35 cellular contexts compared by ENCODE assay signal in genomic region chr14:61759878-61760277, GRCh38. TPM values are rescaled to one million over a fixed set of nuclear protein-coding genes. Genes with fewer than 3 reads are reported as not detected.
"Had no signal": no experiment of that assay in that cellular context is flagged by ENCODE, and none has a peak within 500 bp of the region (broad histone marks: within the 10 kb centered on the region; RNA-seq: fewer than 3 reads in every experiment).

No MANE protein-coding gene starts in this region.

- H3K27me3 Mint-ChIP-seq: activated CD4-positive, alpha-beta memory T cell treated with anti-CD3 and anti-CD28 coated beads for 36 hours; activated CD4-positive, alpha-beta T cell treated with anti-CD3 and anti-CD28 coated beads, Interleukin-2, amount 10 ng/mL, durations not matched to agents 24 days and 14 days; activated naive CD8-positive, alpha-beta T cell treated with anti-CD3 and anti-CD28 coated beads for 36 hours; dendritic cell treated with granulocyte-macrophage colony-stimulating factor and Interleukin-4, amounts not matched to agents 40 ng/mL and 50 ng/mL, for 4 days had no signal

- H3K9me3 ChIP-seq: adrenal gland, ascending aorta, breast epithelium, heart left ventricle had no signal

- H3K9me3 Mint-ChIP-seq: activated CD4-positive, alpha-beta memory T cell treated with anti-CD3 and anti-CD28 coated beads for 36 hours; activated CD4-positive, alpha-beta T cell treated with anti-CD3 and anti-CD28 coated beads, Interleukin-2, amount 10 ng/mL, durations not matched to agents 24 days and 14 days; activated naive CD4-positive, alpha-beta T cell treated with anti-CD3 and anti-CD28 coated beads for 36 hours; activated naive CD4-positive, alpha-beta T cell treated with anti-CD3 and anti-CD28 coated beads, Interleukin-2, amount 50 U/mL, for 24 hours; activated naive CD8-positive, alpha-beta T cell treated with anti-CD3 and anti-CD28 coated beads for 36 hours; activated naive CD8-positive, alpha-beta T cell treated with anti-CD3 and anti-CD28 coated beads, Interleukin-2, amount 50 U/mL, for 24 hours; activated T-cell treated with anti-CD3 and anti-CD28 coated beads, Interleukin-2, amount 50 U/mL, for 4 hours; activated T-helper 1 cell treated with anti-CD3 and anti-CD28 coated beads, Interleukin-12 subunit alpha, Interleukin-12 subunit beta, Interleukin-2, Interleukin-4 antibody, amounts not matched to agents 30 ng/mL and 10 ng/mL and 1 ng/mL, durations not matched to agents 14 hours and 24 hours and 36 hours; activated T-helper 2 cell treated with anti-CD3 and anti-CD28 coated beads, Interferon-gamma antibody, Interleukin-2, Interleukin-4, amounts not matched to agents 10 μg/mL and 5 μg/mL and 100 μg/mL, durations not matched to agents 14 hours and 24 hours and 36 hours; dendritic cell treated with granulocyte-macrophage colony-stimulating factor and Interleukin-4, amounts not matched to agents 40 ng/mL and 50 ng/mL, for 4 days had no signal

- ATAC-seq: activated CD4-positive, alpha-beta T cell treated with anti-CD3 and anti-CD28 coated beads for 36 hours; activated CD8-positive, alpha-beta T cell treated with anti-CD3 and anti-CD28 coated beads, Interleukin-2, amount 10 ng/mL, durations not matched to agents 7 days and 5 days; activated naive CD8-positive, alpha-beta T cell treated with anti-CD3 and anti-CD28 coated beads, Interleukin-2, amount 50 U/mL, for 24 hours; activated T-cell treated with anti-CD3 and anti-CD28 coated beads, Interleukin-2, amount 50 U/mL, for 4 hours; esophagus mucosa; heart left ventricle had no signal

- H3K27me3 ChIP-seq: adrenal gland, ascending aorta, breast epithelium, cardiac muscle cell, heart left ventricle had no signal

- H3K36me3 ChIP-seq: adrenal gland, ascending aorta, breast epithelium, cardiac muscle cell, heart left ventricle had no signal

- H3K4me3 ChIP-seq: adrenal gland, ascending aorta, breast epithelium, cardiac muscle cell, coronary artery, dorsolateral prefrontal cortex, heart left ventricle had no signal

- H3K4me3 Mint-ChIP-seq: activated CD4-positive, alpha-beta memory T cell treated with anti-CD3 and anti-CD28 coated beads for 36 hours; activated CD4-positive, alpha-beta T cell treated with anti-CD3 and anti-CD28 coated beads for 36 hours; activated CD4-positive, alpha-beta T cell treated with anti-CD3 and anti-CD28 coated beads, Interleukin-2, amount 10 ng/mL, durations not matched to agents 24 days and 14 days; activated CD8-positive, alpha-beta T cell treated with anti-CD3 and anti-CD28 coated beads, Interleukin-2, amount 10 ng/mL, durations not matched to agents 7 days and 5 days; activated naive CD4-positive, alpha-beta T cell treated with anti-CD3 and anti-CD28 coated beads for 36 hours; activated naive CD4-positive, alpha-beta T cell treated with anti-CD3 and anti-CD28 coated beads, Interleukin-2, amount 50 U/mL, for 24 hours; activated naive CD8-positive, alpha-beta T cell treated with anti-CD3 and anti-CD28 coated beads for 36 hours; activated naive CD8-positive, alpha-beta T cell treated with anti-CD3 and anti-CD28 coated beads, Interleukin-2, amount 50 U/mL, for 24 hours; activated T-cell treated with anti-CD3 and anti-CD28 coated beads, Interleukin-2, amount 50 U/mL, for 4 hours; activated T-helper 1 cell treated with anti-CD3 and anti-CD28 coated beads, Interleukin-12 subunit alpha, Interleukin-12 subunit beta, Interleukin-2, Interleukin-4 antibody, amounts not matched to agents 30 ng/mL and 10 ng/mL and 1 ng/mL, durations not matched to agents 14 hours and 24 hours and 36 hours; dendritic cell treated with granulocyte-macrophage colony-stimulating factor and Interleukin-4, amounts not matched to agents 40 ng/mL and 50 ng/mL, for 4 days; endodermal cell had no signal

- H3K36me3 Mint-ChIP-seq: activated naive CD4-positive, alpha-beta T cell treated with anti-CD3 and anti-CD28 coated beads, Interleukin-2, amount 50 U/mL, for 24 hours; brain had no signal

- FAIRE-seq: frontal cortex had no signal

- DNase-seq: activated CD4-positive, alpha-beta memory T cell treated with anti-CD3 and anti-CD28 coated beads for 36 hours; activated CD4-positive, alpha-beta T cell treated with anti-CD3 and anti-CD28 coated beads for 36 hours; activated CD4-positive, alpha-beta T cell treated with anti-CD3 and anti-CD28 coated beads, Interleukin-2, amount 10 ng/mL, durations not matched to agents 24 days and 14 days; activated CD4-positive, CD25-positive, alpha-beta regulatory T cell; activated CD4-positive, CD25-positive, alpha-beta regulatory T cell treated with anti-CD3 and anti-CD28 coated beads, Interleukin-2, amount 50 U/mL, for 72 hours; activated CD8-positive, alpha-beta memory T cell treated with anti-CD3 and anti-CD28 coated beads, Interleukin-2, amount 50 U/mL, for 48 hours; activated CD8-positive, alpha-beta T cell treated with anti-CD3 and anti-CD28 coated beads, Interleukin-2, amount 10 ng/mL, durations not matched to agents 7 days and 5 days; activated effector memory CD4-positive, alpha-beta T cell treated with anti-CD3 and anti-CD28 coated beads, Interleukin-2, amount 50 U/mL, for 16 hours; activated naive CD4-positive, alpha-beta T cell treated with anti-CD3 and anti-CD28 coated beads for 36 hours; activated naive CD8-positive, alpha-beta T cell treated with anti-CD3 and anti-CD28 coated beads for 36 hours; activated naive CD8-positive, alpha-beta T cell treated with anti-CD3 and anti-CD28 coated beads, Interleukin-2, amount 50 U/mL, for 24 hours; activated T-cell treated with anti-CD3 and anti-CD28 coated beads for 4 hours; activated T-cell treated with anti-CD3 and anti-CD28 coated beads, Interleukin-2, amount 50 U/mL, for 4 hours; central memory CD4-positive, alpha-beta T cell; cerebellar nuclear complex; dorsolateral prefrontal cortex; effector memory CD4-positive, alpha-beta T cell; endodermal cell; foreskin fibroblast; glutamatergic neuron; heart left ventricle; T-helper 2 cell had no signal

- H3K27ac Mint-ChIP-seq: activated CD4-positive, alpha-beta memory T cell treated with anti-CD3 and anti-CD28 coated beads for 36 hours; activated CD4-positive, alpha-beta T cell treated with anti-CD3 and anti-CD28 coated beads for 36 hours; activated CD4-positive, alpha-beta T cell treated with anti-CD3 and anti-CD28 coated beads, Interleukin-2, amount 10 ng/mL, durations not matched to agents 24 days and 14 days; activated CD8-positive, alpha-beta T cell treated with anti-CD3 and anti-CD28 coated beads, Interleukin-2, amount 10 ng/mL, durations not matched to agents 7 days and 5 days; activated naive CD4-positive, alpha-beta T cell treated with anti-CD3 and anti-CD28 coated beads for 36 hours; activated naive CD4-positive, alpha-beta T cell treated with anti-CD3 and anti-CD28 coated beads, Interleukin-2, amount 50 U/mL, for 24 hours; activated naive CD8-positive, alpha-beta T cell treated with anti-CD3 and anti-CD28 coated beads for 36 hours; activated naive CD8-positive, alpha-beta T cell treated with anti-CD3 and anti-CD28 coated beads, Interleukin-2, amount 50 U/mL, for 24 hours; activated T-helper 1 cell treated with anti-CD3 and anti-CD28 coated beads, Interleukin-12 subunit alpha, Interleukin-12 subunit beta, Interleukin-2, Interleukin-4 antibody, amounts not matched to agents 30 ng/mL and 10 ng/mL and 1 ng/mL, durations not matched to agents 14 hours and 24 hours and 36 hours; activated T-helper 2 cell treated with anti-CD3 and anti-CD28 coated beads, Interferon-gamma antibody, Interleukin-2, Interleukin-4, amounts not matched to agents 10 μg/mL and 5 μg/mL and 100 μg/mL, durations not matched to agents 14 hours and 24 hours and 36 hours; dendritic cell treated with granulocyte-macrophage colony-stimulating factor and Interleukin-4, amounts not matched to agents 40 ng/mL and 50 ng/mL, for 4 days; endodermal cell had no signal

RNA-seq across cellular contexts. Expression of gene SYT16, which starts 52.6 kb away (rescaled TPM):
- total RNA-seq: activated CD4-positive, alpha-beta memory T cell treated with anti-CD3 and anti-CD28 coated beads for 36 hours; activated CD4-positive, alpha-beta T cell treated with anti-CD3 and anti-CD28 coated beads, Interleukin-2, amount 10 ng/mL, durations not matched to agents 24 days and 14 days; activated CD8-positive, alpha-beta T cell treated with anti-CD3 and anti-CD28 coated beads, Interleukin-2, amount 10 ng/mL, durations not matched to agents 7 days and 5 days; activated T-helper 1 cell treated with anti-CD3 and anti-CD28 coated beads, Interleukin-12 subunit alpha, Interleukin-12 subunit beta, Interleukin-2, Interleukin-4 antibody, amounts not matched to agents 30 ng/mL and 10 ng/mL and 1 ng/mL, durations not matched to agents 14 hours and 24 hours and 36 hours; activated T-helper 2 cell treated with anti-CD3 and anti-CD28 coated beads, Interferon-gamma antibody, Interleukin-2, Interleukin-4, amounts not matched to agents 10 μg/mL and 5 μg/mL and 100 μg/mL, durations not matched to agents 14 hours and 24 hours and 36 hours; ascending aorta; T-helper 1 cell treated with Interleukin-12 subunit alpha and Interleukin-12 subunit beta and Interleukin-4 antibody, amounts not matched to agents 30 ng/mL and 1 ng/mL, for 36 hours had no signal
